19 cellular contexts compared by ENCODE assay signal in genomic region chr10:85558533-85558932, GRCh38.
"Had no signal": no experiment of that assay in that cellular context is flagged by ENCODE, and none has a peak within 500 bp of the region (broad histone marks: within the 10 kb centered on the region; RNA-seq: fewer than 3 reads in every experiment).

No MANE protein-coding gene starts in this region.

- H3K36me3 ChIP-seq: gastrocnemius medialis, heart right ventricle, neural progenitor cell, right atrium auricular region had no signal

- DNase-seq: activated CD4-positive, alpha-beta memory T cell treated with anti-CD3 and anti-CD28 coated beads, Interleukin-2, amount 10 ng/mL, durations not matched to agents 7 days and 5 days; activated CD4-positive, alpha-beta T cell treated with anti-CD3 and anti-CD28 coated beads for 48 hours; activated CD8-positive, alpha-beta memory T cell treated with anti-CD3 and anti-CD28 coated beads, Interleukin-2, amount 10 ng/mL, durations not matched to agents 7 days and 5 days; activated naive CD8-positive, alpha-beta T cell treated with anti-CD3 and anti-CD28 coated beads for 36 hours; amniotic stem cell; effector memory CD8-positive, alpha-beta T cell; gastrocnemius medialis; heart right ventricle; kidney glomerular epithelial cell; left ventricle myocardium superior; mesendoderm; naive thymus-derived CD4-positive, alpha-beta T cell; small intestine; stimulated activated CD4-positive, alpha-beta T cell treated with anti-CD3 and anti-CD28 coated beads, Interleukin-4, amount 100 ng/mL, for 4 hours; stimulated activated naive B cell treated with anti-CD40 and anti-IgM and Interleukin-4, amounts not matched to agents 10 μg/mL and 1 μg/mL and 100 μg/mL, for 72 hours had no signal

- H3K4me1 Mint-ChIP-seq: activated CD4-positive, alpha-beta memory T cell treated with anti-CD3 and anti-CD28 coated beads, Interleukin-2, amount 10 ng/mL, durations not matched to agents 7 days and 5 days; activated CD8-positive, alpha-beta memory T cell treated with anti-CD3 and anti-CD28 coated beads, Interleukin-2, amount 10 ng/mL, durations not matched to agents 7 days and 5 days; activated naive CD8-positive, alpha-beta T cell treated with anti-CD3 and anti-CD28 coated beads for 36 hours; neural progenitor cell; stimulated activated naive B cell treated with anti-CD40 and anti-IgM and Interleukin-4, amounts not matched to agents 10 μg/mL and 1 μg/mL and 100 μg/mL, for 72 hours had no signal

- H3K36me3 Mint-ChIP-seq: activated CD8-positive, alpha-beta memory T cell treated with anti-CD3 and anti-CD28 coated beads, Interleukin-2, amount 10 ng/mL, durations not matched to agents 7 days and 5 days; activated naive CD8-positive, alpha-beta T cell treated with anti-CD3 and anti-CD28 coated beads for 36 hours; naive thymus-derived CD4-positive, alpha-beta T cell; neural progenitor cell; stimulated activated naive B cell treated with anti-CD40 and anti-IgM and Interleukin-4, amounts not matched to agents 10 μg/mL and 1 μg/mL and 100 μg/mL, for 72 hours had no signal

- H3K27me3 ChIP-seq: gastrocnemius medialis, neural progenitor cell, right atrium auricular region had no signal

- H3K4me2 ChIP-seq: neural progenitor cell had no signal

- H3K4me1 ChIP-seq: gastrocnemius medialis, heart right ventricle, neural progenitor cell, right atrium auricular region had no signal

- H3K27ac Mint-ChIP-seq: activated CD4-positive, alpha-beta memory T cell treated with anti-CD3 and anti-CD28 coated beads, Interleukin-2, amount 10 ng/mL, durations not matched to agents 7 days and 5 days; activated CD8-positive, alpha-beta memory T cell treated with anti-CD3 and anti-CD28 coated beads, Interleukin-2, amount 10 ng/mL, durations not matched to agents 7 days and 5 days; activated naive CD8-positive, alpha-beta T cell treated with anti-CD3 and anti-CD28 coated beads for 36 hours; effector memory CD8-positive, alpha-beta T cell; naive thymus-derived CD4-positive, alpha-beta T cell; neural progenitor cell; progenitor cell of endocrine pancreas; stimulated activated naive B cell treated with anti-CD40 and anti-IgM and Interleukin-4, amounts not matched to agents 10 μg/mL and 1 μg/mL and 100 μg/mL, for 72 hours; T-helper 2 cell treated with Interferon-gamma antibody and Interleukin-4, amounts not matched to agents 5 μg/mL and 100 μg/mL, for 36 hours had no signal

- H3K9me3 ChIP-seq: gastrocnemius medialis, heart right ventricle, right atrium auricular region had no signal

- H2AFZ ChIP-seq: neural progenitor cell had no signal

- ATAC-seq: activated CD8-positive, alpha-beta memory T cell treated with anti-CD3 and anti-CD28 coated beads, Interleukin-2, amount 10 ng/mL, durations not matched to agents 7 days and 5 days; effector memory CD8-positive, alpha-beta T cell; gastrocnemius medialis; heart right ventricle; left ventricle myocardium superior; naive thymus-derived CD4-positive, alpha-beta T cell; stimulated activated naive B cell treated with anti-CD40 and anti-IgM and Interleukin-4, amounts not matched to agents 10 μg/mL and 1 μg/mL and 100 μg/mL, for 72 hours had no signal

- H3K27ac ChIP-seq: gastrocnemius medialis, heart right ventricle, neural progenitor cell, right atrium auricular region had no signal

- H3K9ac ChIP-seq: neural progenitor cell had no signal

- H3K9me3 Mint-ChIP-seq: activated CD4-positive, alpha-beta memory T cell treated with anti-CD3 and anti-CD28 coated beads, Interleukin-2, amount 10 ng/mL, durations not matched to agents 7 days and 5 days; activated naive CD8-positive, alpha-beta T cell treated with anti-CD3 and anti-CD28 coated beads for 36 hours; effector memory CD8-positive, alpha-beta T cell; naive thymus-derived CD4-positive, alpha-beta T cell; neural progenitor cell; stimulated activated naive B cell treated with anti-CD40 and anti-IgM and Interleukin-4, amounts not matched to agents 10 μg/mL and 1 μg/mL and 100 μg/mL, for 72 hours; T-helper 2 cell treated with Interferon-gamma antibody and Interleukin-4, amounts not matched to agents 5 μg/mL and 100 μg/mL, for 36 hours had no signal

- H3K4me3 ChIP-seq: gastrocnemius medialis, heart right ventricle, neural progenitor cell, right atrium auricular region had no signal

- H3K4me3 Mint-ChIP-seq: activated CD4-positive, alpha-beta memory T cell treated with anti-CD3 and anti-CD28 coated beads, Interleukin-2, amount 10 ng/mL, durations not matched to agents 7 days and 5 days; activated CD8-positive, alpha-beta memory T cell treated with anti-CD3 and anti-CD28 coated beads, Interleukin-2, amount 10 ng/mL, durations not matched to agents 7 days and 5 days; activated naive CD8-positive, alpha-beta T cell treated with anti-CD3 and anti-CD28 coated beads for 36 hours; effector memory CD8-positive, alpha-beta T cell; naive thymus-derived CD4-positive, alpha-beta T cell; neural progenitor cell; stimulated activated naive B cell treated with anti-CD40 and anti-IgM and Interleukin-4, amounts not matched to agents 10 μg/mL and 1 μg/mL and 100 μg/mL, for 72 hours; T-helper 2 cell treated with Interferon-gamma antibody and Interleukin-4, amounts not matched to agents 5 μg/mL and 100 μg/mL, for 36 hours had no signal

- H3K27me3 Mint-ChIP-seq: activated naive CD8-positive, alpha-beta T cell treated with anti-CD3 and anti-CD28 coated beads for 36 hours; effector memory CD8-positive, alpha-beta T cell; progenitor cell of endocrine pancreas had no signal
